In genomic region chr11:45219411-45219810, GRCh38 we compare ENCODE assay signal across 27 cellular contexts.
DNase-seq lines count a peak whose midpoint lies in the region; ATAC-seq, FAIRE-seq and TF ChIP-seq lines count a peak whose summit lies in the region.
"Had no signal": no experiment of that assay in that cellular context is flagged by ENCODE, and none has a peak within 500 bp of the region (broad histone marks: within the 10 kb centered on the region; RNA-seq: fewer than 3 reads in every experiment).

No MANE protein-coding gene starts in this region.

- H3K27me3 ChIP-seq in K562 (ENCODE audit: control insufficient read depth in 2 of 2, insufficient read depth in 2 of 2, low read length in 2 of 2) (peaks cover 2 to 28% of the 10 kb centered on the region in 2 experiments; a peak in 2 of 5 replicates), suprapubic skin (no peaks in the 10 kb centered on the region)
- H3K27me3 ChIP-seq: BE2C, BLaER1 had no signal

- intact Hi-C loops in K562 (cut with micrococcal nuclease), result loop anchor here (10.0 kb wide), 1 partner anchor 115 kb away; no protein-coding TSS in a partner anchor
- intact Hi-C loops in posterior vena cava (cut with DNase I), result loop anchor here in 1 of 2 donors (10.0 kb wide), 1 partner anchor 105 kb away; no protein-coding TSS in a partner anchor

- H3K4me2 ChIP-seq in K562 (ENCODE audit: insufficient read depth, low read length), result no peak overlapping the region
- H3K4me2 ChIP-seq: BLaER1 had no signal

- TF ChIP-seq POLR2A in K562 (conservative IDR thresholded peaks at IDR 0.05) (no peak), suprapubic skin (IDR thresholded peaks at IDR 0.05) (no peak)

- TF ChIP-seq CTCF in K562 (IDR thresholded peaks at IDR 0.05 in 2 of 3, conservative IDR thresholded peaks at IDR 0.05 in 1 of 3; ENCODE audit: insufficient read depth in 2 of 3, low read depth in 1 of 3, low read length in 3 of 3) (no peak), suprapubic skin (IDR thresholded peaks at IDR 0.05) (no peak)

- no peak overlapping the region for H2AFZ ChIP-seq in K562 (ENCODE audit: low read depth, low read length)

- in situ Hi-C loops in K562 (cut with MboI), result no loop called here

- H4K20me1 ChIP-seq in K562 (replicated peaks; ENCODE audit: control insufficient read depth, insufficient read depth, low read length), result no peaks in the 10 kb centered on the region
- H4K20me1 ChIP-seq: BLaER1 had no signal

- TF ChIP-seq RAD21 in K562 (CRISPR knock-in tag; conservative IDR thresholded peaks at IDR 0.05 in 1 of 2, IDR thresholded peaks at IDR 0.05 in 1 of 2), result no peak

- H3K79me2 ChIP-seq in K562 (ENCODE audit: control insufficient read depth, insufficient read depth, low read length), result no peaks in the 10 kb centered on the region

- CTCF ChIA-PET in K562 (lab: Yijun Ruan, JAX; ENCODE audit: low intra/inter-chr PET ratio), result interaction anchor here (0.7 kb wide), 1 partner anchor 117 kb away, joined by 3 read pairs; no protein-coding TSS in a partner anchor

- H3K9ac ChIP-seq in K562 (ENCODE audit: insufficient read depth in 1 of 2, low read depth in 2 of 2, low read length in 2 of 2), result peak overlapping the region in 1 of 2 experiments; percentile 21; a peak in 1 of 4 replicates
- H3K9ac ChIP-seq: BLaER1 had no signal

- POLR2A ChIA-PET in K562 (lab: Yijun Ruan, JAX), result no interaction called here

- peaks cover 0 to 4% of the 10 kb centered on the region in 2 experiments; a peak in 1 of 5 replicates for H3K4me1 ChIP-seq in K562 (replicated peaks in 1 of 2; ENCODE audit: control insufficient read depth in 2 of 2, insufficient read depth in 2 of 2, low read length in 2 of 2)
- H3K4me1 ChIP-seq in suprapubic skin, result no peaks in the 10 kb centered on the region
- H3K4me1 ChIP-seq: BE2C had no signal

- peaks cover 10% of the 10 kb centered on the region for H3K4me1 Mint-ChIP-seq in stimulated activated memory B cell treated with anti-CD40 and anti-IgM and Interleukin-4, amounts not matched to agents 10 μg/mL and 1 μg/mL and 100 μg/mL, for 72 hours
- H3K4me1 Mint-ChIP-seq: CD4-positive, alpha-beta memory T cell; CD4-positive, CD25-positive, alpha-beta regulatory T cell had no signal

- BruUV-seq in K562 (replicated peaks; lab: Mats Ljungman, UMichigan), result no TSS peak

- H3K27ac Mint-ChIP-seq in stimulated activated memory B cell treated with anti-CD40 and anti-IgM and Interleukin-4, amounts not matched to agents 10 μg/mL and 1 μg/mL and 100 μg/mL, for 72 hours, result no peak overlapping the region
- H3K27ac Mint-ChIP-seq: CD14-positive monocyte; CD4-positive, CD25-positive, alpha-beta regulatory T cell; CD8-positive, alpha-beta memory T cell had no signal

- no peak overlapping the region for H3K4me3 Mint-ChIP-seq in stimulated activated memory B cell treated with anti-CD40 and anti-IgM and Interleukin-4, amounts not matched to agents 10 μg/mL and 1 μg/mL and 100 μg/mL, for 72 hours
- H3K4me3 Mint-ChIP-seq: CD14-positive monocyte; CD4-positive, alpha-beta memory T cell; CD4-positive, CD25-positive, alpha-beta regulatory T cell; CD8-positive, alpha-beta memory T cell had no signal

- H3K27me3 Mint-ChIP-seq in stimulated activated memory B cell treated with anti-CD40 and anti-IgM and Interleukin-4, amounts not matched to agents 10 μg/mL and 1 μg/mL and 100 μg/mL, for 72 hours, result no peaks in the 10 kb centered on the region
- H3K27me3 Mint-ChIP-seq: CD4-positive, alpha-beta memory T cell; CD4-positive, CD25-positive, alpha-beta regulatory T cell; CD8-positive, alpha-beta memory T cell had no signal

- H3K9me3 ChIP-seq in K562 (replicated peaks; ENCODE audit: control insufficient read depth, insufficient read depth, low read depth, low read length), result no peaks in the 10 kb centered on the region
- no peaks in the 10 kb centered on the region for H3K9me3 ChIP-seq in suprapubic skin
- H3K9me3 ChIP-seq: BE2C had no signal

- no peak for FAIRE-seq in K562 (lab: Jason Lieb, UNC)
- FAIRE-seq: A204.1, GM12878, GM18507 had no signal

- no peaks in the 10 kb centered on the region for H3K9me3 Mint-ChIP-seq in stimulated activated memory B cell treated with anti-CD40 and anti-IgM and Interleukin-4, amounts not matched to agents 10 μg/mL and 1 μg/mL and 100 μg/mL, for 72 hours
- H3K9me3 Mint-ChIP-seq: CD14-positive monocyte; CD4-positive, alpha-beta memory T cell; CD4-positive, CD25-positive, alpha-beta regulatory T cell; CD8-positive, alpha-beta memory T cell had no signal

- no peak for ATAC-seq in K562
- ATAC-seq in stimulated activated memory B cell treated with anti-CD40 and anti-IgM and Interleukin-4, amounts not matched to agents 10 μg/mL and 1 μg/mL and 100 μg/mL, for 72 hours, result peak; percentile 16
- ATAC-seq in HG02970 (IDR thresholded peaks at IDR 0.05; ENCODE audit: low FRiP score, unreplicated experiment), result no peak
- ATAC-seq: GM12878 had no signal

- no peaks in the 10 kb centered on the region for H3K9me1 ChIP-seq in K562 (ENCODE audit: control insufficient read depth, insufficient read depth, low read length)

- TF ChIP-seq EP300 in K562 (IDR thresholded peaks at IDR 0.05; ENCODE audit: low read length) (no peak), suprapubic skin (IDR thresholded peaks at IDR 0.05) (no peak)

- H3K36me3 Mint-ChIP-seq in stimulated activated memory B cell treated with anti-CD40 and anti-IgM and Interleukin-4, amounts not matched to agents 10 μg/mL and 1 μg/mL and 100 μg/mL, for 72 hours, result peaks cover 40% of the 10 kb centered on the region

- no peak overlapping the region for H3K27ac ChIP-seq in K562 (ENCODE audit: extremely low read depth, low read depth, low read length)
- no peak overlapping the region for H3K27ac ChIP-seq in suprapubic skin
- H3K27ac ChIP-seq: BLaER1 had no signal

- 4% methylated on average over 18 of the region's 18 CpGs for WGBS in K562 (ENCODE audit: insufficient coverage, low coverage, missing lambda C conversion rate)
- 94% methylated on average over 7 of the region's 18 CpGs for WGBS in suprapubic skin

- no peaks in the 10 kb centered on the region for H3K36me3 ChIP-seq in K562 (ENCODE audit: control insufficient read depth, insufficient read depth, low read length)
- H3K36me3 ChIP-seq in suprapubic skin, result peaks cover 16% of the 10 kb centered on the region
- H3K36me3 ChIP-seq: BE2C had no signal

- no peak overlapping the region for H3K4me3 ChIP-seq in K562
- H3K4me3 ChIP-seq in suprapubic skin, result no peak overlapping the region
- H3K4me3 ChIP-seq: BLaER1, GM12878 had no signal

- no peak for DNase-seq in K562 (ENCODE audit: extremely low read depth in 1 of 4, low spot score in 3 of 4)
- peak; percentile 76 for DNase-seq in mesenteric fat pad (ENCODE audit: low spot score)
- DNase-seq in posterior vena cava (ENCODE audit: low spot score), result peak; percentile 35
- DNase-seq in suprapubic skin (ENCODE audit: low spot score in 2 of 2), result no peak
- DNase-seq in NCI-H187 treated with DMSO at 0.1 percent for 48 hours (lab: John Stamatoyannopoulos, UW), result no peak
- DNase-seq: 8988T; ACHN; BE2C; C1 segment of cervical spinal cord; CD4-positive, alpha-beta memory T cell; CD4-positive, CD25-positive, alpha-beta regulatory T cell; CD8-positive, alpha-beta memory T cell; COR-L47; DMS 273 treated with DMSO at 0.1 percent for 48 hours; DMS153; DMS53; DMS79; DND-41; EL; GDM1 had no signal

TF ChIP-seq in K562, 482 proteins besides CTCF, POLR2A, EP300 and RAD21 (continues in another document):
- TF ChIP-seq FOXJ2 (tag; IDR thresholded peaks at IDR 0.05), result no peak
- no peak for TF ChIP-seq MCM2 (IDR thresholded peaks at IDR 0.05; ENCODE audit: low read depth)
- TF ChIP-seq GABPA (tag; conservative IDR thresholded peaks at IDR 0.05; ENCODE audit: low read depth), result peak; percentile 60; the same call in 1 of the 2 replicates
- TF ChIP-seq IFI16 (CRISPR knock-in tag; IDR thresholded peaks at IDR 0.05), result no peak
- TF ChIP-seq ZNF512 (tag; IDR thresholded peaks at IDR 0.05), result no peak

Comparison
In these comparisons a context has a peak if more than half of its experiments do, and no peak if none do; other contexts are left out.
1. DNase-seq: peak in mesenteric fat pad (single experiment) and posterior vena cava (single experiment); none in K562 (0 of 4), suprapubic skin (0 of 2) and NCI-H187 treated with DMSO at 0.1 percent for 48 hours (single experiment).